ENCODE assay signal across 10 cellular contexts in the genomic region with DNA sequence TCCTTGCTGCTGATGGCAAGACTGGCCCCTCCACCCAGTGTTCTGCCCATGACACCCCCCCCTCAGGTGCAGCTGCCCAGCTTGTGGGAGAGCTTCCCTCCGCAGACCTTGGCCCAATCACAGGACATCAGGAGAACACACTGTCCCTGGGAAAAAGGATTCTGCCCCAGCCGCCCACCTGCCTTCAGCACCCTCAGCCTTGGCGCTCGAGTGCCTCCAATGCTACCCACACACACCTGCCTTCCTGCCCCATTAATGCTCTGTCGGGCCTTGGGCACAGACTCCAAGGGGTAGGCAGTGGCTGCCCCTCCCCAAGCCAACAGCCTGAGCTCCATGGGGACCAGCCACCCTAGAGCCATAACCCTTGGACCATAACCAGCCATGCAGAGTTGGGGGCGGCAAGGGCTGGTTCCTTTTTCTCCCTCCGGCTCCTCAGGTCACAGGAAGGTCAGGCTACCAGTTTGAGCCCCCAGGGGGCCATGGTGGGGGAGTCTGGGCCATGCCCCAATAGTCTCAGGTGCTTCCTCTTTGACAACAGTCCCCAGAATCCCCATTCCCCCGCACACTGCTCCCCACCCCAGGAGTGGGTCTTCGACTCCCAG. TPM values are rescaled to one million over a fixed set of nuclear protein-coding genes. Genes with fewer than 3 reads are reported as not detected.
DNase-seq lines count a peak whose midpoint lies in the region; ATAC-seq lines count a peak whose summit lies in the region.
"Had no signal": no experiment of that assay in that cellular context is flagged by ENCODE, and none has a peak within 500 bp of the region (broad histone marks: within the 10 kb centered on the region; RNA-seq: fewer than 3 reads in every experiment).

No MANE protein-coding gene starts in this region.

- H3K27me3 ChIP-seq in Karpas-422 (ENCODE audit: low read length) (no peaks in the 10 kb centered on the region), duodenal mucosa (ENCODE audit: control insufficient read depth in 1 of 2, insufficient read depth in 2 of 2, low read length in 2 of 2) (no peaks in the 10 kb centered on the region)
- H3K27me3 ChIP-seq: right atrium auricular region had no signal

- no peaks in the 10 kb centered on the region for H3K36me3 Mint-ChIP-seq in activated T-cell treated with anti-CD3 and anti-CD28 coated beads, Interleukin-2, amount 50 U/mL, for 4 hours (ENCODE audit: insufficient read depth)

- peaks cover 14% of the 10 kb centered on the region for H3K79me2 ChIP-seq in Karpas-422 (ENCODE audit: low read length)

- no peaks in the 10 kb centered on the region for H3K9me2 ChIP-seq in Karpas-422 (replicated peaks; ENCODE audit: insufficient read depth, low read length)

- H3K9me3 Mint-ChIP-seq in activated T-cell treated with anti-CD3 and anti-CD28 coated beads, Interleukin-2, amount 50 U/mL, for 4 hours: no peaks in the 10 kb centered on the region

- H2AFZ ChIP-seq in Karpas-422 (ENCODE audit: low read length): no peak overlapping the region

- H4K20me1 ChIP-seq in Karpas-422 (ENCODE audit: insufficient read depth, low read depth, low read length): no peaks in the 10 kb centered on the region

- peak overlapping the region; percentile 74 for H3K4me3 Mint-ChIP-seq in activated T-cell treated with anti-CD3 and anti-CD28 coated beads, Interleukin-2, amount 50 U/mL, for 4 hours

- no peaks in the 10 kb centered on the region for H3K36me3 ChIP-seq in Karpas-422 (ENCODE audit: insufficient read depth, low read length)
- no peaks in the 10 kb centered on the region for H3K36me3 ChIP-seq in duodenal mucosa (ENCODE audit: control insufficient read depth in 1 of 2, insufficient read depth in 2 of 2, low read length in 2 of 2)
- H3K36me3 ChIP-seq: right atrium auricular region had no signal

- H3K27ac ChIP-seq in Karpas-422 (ENCODE audit: low read length) (peak overlapping the region; percentile 98), duodenal mucosa (ENCODE audit: low read depth, low read length) (no peak overlapping the region)

- H3K4me1 ChIP-seq in Karpas-422 (ENCODE audit: low read length) (peaks cover 80% of the 10 kb centered on the region), duodenal mucosa (ENCODE audit: control insufficient read depth in 1 of 2, insufficient read depth in 2 of 2, low read length in 2 of 2) (peaks cover 10 to 18% of the 10 kb centered on the region in 2 donors)

- ATAC-seq in activated T-cell treated with anti-CD3 and anti-CD28 coated beads, Interleukin-2, amount 50 U/mL, for 4 hours: no peak
- ATAC-seq in stimulated activated naive CD8-positive, alpha-beta T cell treated with anti-CD3 and anti-CD28 coated beads, Interleukin-15, Interleukin-2, amounts not matched to agents 100 U/mL and 50 U/mL, for 24 hours: no peak
- ATAC-seq in HG02840 (IDR thresholded peaks at IDR 0.05; ENCODE audit: low FRiP score, unreplicated experiment): no peak

- peak overlapping the region; percentile 99 for H3K9ac ChIP-seq in Karpas-422 (ENCODE audit: low read length)
- no peak overlapping the region for H3K9ac ChIP-seq in duodenal mucosa (ENCODE audit: low read depth in 1 of 2, low read length in 2 of 2)

- H3K4me2 ChIP-seq in Karpas-422 (ENCODE audit: low read depth, low read length, poor library complexity, severe bottlenecking): peak overlapping the region; percentile 93

- H3K4me1 Mint-ChIP-seq in activated T-cell treated with anti-CD3 and anti-CD28 coated beads, Interleukin-2, amount 50 U/mL, for 4 hours (ENCODE audit: low read depth): peaks cover 13% of the 10 kb centered on the region

- H3K4me3 ChIP-seq in Karpas-422 (ENCODE audit: low read length): peak overlapping the region; percentile 89
- H3K4me3 ChIP-seq in duodenal mucosa (ENCODE audit: low read depth in 1 of 2, low read length in 2 of 2): peak overlapping the region; percentile 77 to 94

- no peaks in the 10 kb centered on the region for H3K9me3 ChIP-seq in Karpas-422 (ENCODE audit: low read length)
- no peaks in the 10 kb centered on the region for H3K9me3 ChIP-seq in duodenal mucosa (ENCODE audit: control insufficient read depth in 1 of 2, low read length in 2 of 2)
- H3K9me3 ChIP-seq: right atrium auricular region had no signal

- H3K27me3 Mint-ChIP-seq in activated T-cell treated with anti-CD3 and anti-CD28 coated beads, Interleukin-2, amount 50 U/mL, for 4 hours (ENCODE audit: low read depth): no peaks in the 10 kb centered on the region

- no peak for DNase-seq in activated T-cell treated with anti-CD3 and anti-CD28 coated beads, Interleukin-2, amount 50 U/mL, for 4 hours
- DNase-seq in activated T-cell treated with anti-CD3 and anti-CD28 coated beads, Interleukin-2, amount 50 U/mL, for 48 hours: no peak
- DNase-seq in Karpas-422 (peak; percentile 98), iPS-NIHi7 (ENCODE audit: extremely low spot score) (no peak), DMS79 (lab: John Stamatoyannopoulos, UW) (no peak)
- peak; percentile 19 for DNase-seq in stimulated activated naive CD8-positive, alpha-beta T cell treated with anti-CD3 and anti-CD28 coated beads, Interleukin-15, Interleukin-2, amounts not matched to agents 100 U/mL and 50 U/mL, for 24 hours

RNA-seq across cellular contexts. Expression of gene ZNF70, which starts 1.3 kb away (rescaled TPM):
- total RNA-seq in activated T-cell treated with anti-CD3 and anti-CD28 coated beads, Interleukin-2, amount 50 U/mL, for 4 hours: 1 to 10 TPM; 2.3 to 3.0 (median 2.6) TPM
- 8.5 and 12.0 TPM in 2 replicates for total RNA-seq in Karpas-422 (2014; rRNA removed; shearing (Covaris generic); ENCODE audit: low replicate concordance)

RNA-seq across cellular contexts. Expression of gene VPREB3, which starts 2.0 kb away (rescaled TPM):
- not detected for total RNA-seq in activated T-cell treated with anti-CD3 and anti-CD28 coated beads, Interleukin-2, amount 50 U/mL, for 4 hours
- total RNA-seq in Karpas-422 (2014; rRNA removed; shearing (Covaris generic); ENCODE audit: low replicate concordance): 321 and 642 TPM in 2 replicates
- total RNA-seq: LHCN-M2, right atrium auricular region had no signal

RNA-seq across cellular contexts. Expression of gene C22orf15, which starts 10.6 kb away (rescaled TPM):
- under 1 TPM in 2 of 3 donors, not detected in 1; 0.11 to 0.30 TPM for total RNA-seq in activated T-cell treated with anti-CD3 and anti-CD28 coated beads, Interleukin-2, amount 50 U/mL, for 4 hours
- total RNA-seq in Karpas-422 (2014; rRNA removed; shearing (Covaris generic); ENCODE audit: low replicate concordance): not detected in 2 replicates
- total RNA-seq: LHCN-M2, right atrium auricular region had no signal

RNA-seq across cellular contexts. Expression of gene CHCHD10, which starts 15.6 kb away (rescaled TPM):
- total RNA-seq in activated T-cell treated with anti-CD3 and anti-CD28 coated beads, Interleukin-2, amount 50 U/mL, for 4 hours: 100 to 1,000 TPM; 113 to 204 (median 187) TPM
- 115 and 220 TPM in 2 replicates for total RNA-seq in Karpas-422 (2014; rRNA removed; shearing (Covaris generic); ENCODE audit: low replicate concordance)

RNA-seq across cellular contexts. Expression of gene MMP11, which starts 20.5 kb away (rescaled TPM):
- 1 to 10 TPM in 1 of 3 donors, under 1 TPM in 2; 0.65 to 2.2 (median 0.69) TPM for total RNA-seq in activated T-cell treated with anti-CD3 and anti-CD28 coated beads, Interleukin-2, amount 50 U/mL, for 4 hours
- total RNA-seq in Karpas-422 (2014; rRNA removed; shearing (Covaris generic); ENCODE audit: low replicate concordance): 48.2 and 84.2 TPM in 2 replicates

Comparison
In these comparisons a context has a peak if more than half of its experiments do, and no peak if none do; other contexts are left out.
1. DNase-seq: peak in Karpas-422 (single experiment) and stimulated activated naive CD8-positive, alpha-beta T cell treated with anti-CD3 and anti-CD28 coated beads, Interleukin-15, Interleukin-2, amounts not matched to agents 100 U/mL and 50 U/mL, for 24 hours (single experiment); none in activated T-cell treated with anti-CD3 and anti-CD28 coated beads, Interleukin-2, amount 50 U/mL, for 4 hours (single experiment), activated T-cell treated with anti-CD3 and anti-CD28 coated beads, Interleukin-2, amount 50 U/mL, for 48 hours (0 of 2), iPS-NIHi7 (single experiment) and DMS79 (single experiment).
2. RNA of gene VPREB3, which starts 2.0 kb away (total RNA-seq): 321 to 642 TPM in Karpas-422; not detected in activated T-cell treated with anti-CD3 and anti-CD28 coated beads, Interleukin-2, amount 50 U/mL, for 4 hours; every median in the first group is over 100 times any median in the second.